In the genomic region with DNA sequence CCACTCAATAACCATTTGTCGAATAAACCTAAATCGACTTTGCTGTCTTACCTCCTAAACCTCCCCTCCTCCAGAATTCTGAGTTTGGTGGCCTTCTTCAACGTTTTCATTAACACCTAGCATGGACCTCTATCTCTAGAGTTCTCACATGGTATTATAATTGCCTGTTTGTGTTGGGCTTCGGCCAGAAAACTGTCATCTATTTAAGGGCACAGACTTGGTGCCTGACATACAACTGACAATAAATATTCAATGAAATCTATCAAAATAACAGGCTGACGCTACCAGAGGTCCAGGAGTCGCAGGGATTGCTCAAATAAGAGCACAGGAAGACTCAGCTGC, we compare ENCODE assay signal across 8 cellular contexts. TPM values are rescaled to one million over a fixed set of nuclear protein-coding genes. Genes with fewer than 3 reads are reported as not detected.
A peak's percentile ranks its signal among the peaks of the same experiment; 100 is the strongest.
DNase-seq lines count a peak whose midpoint lies in the region; ATAC-seq and TF ChIP-seq lines count a peak whose summit lies in the region.

No MANE protein-coding gene starts in this region.

- no peaks in the 10 kb centered on the region for H4K20me1 ChIP-seq in smooth muscle cell (ENCODE audit: low read depth)

- peak overlapping the region; percentile 79 for H3K27ac ChIP-seq in VCaP
- H3K27ac ChIP-seq in smooth muscle cell (ENCODE audit: low read depth) = peak overlapping the region; percentile 72

- H3K4me3 ChIP-seq in smooth muscle cell = peak overlapping the region; percentile 89

- H3K27me3 ChIP-seq in smooth muscle cell (ENCODE audit: low read depth) = no peaks in the 10 kb centered on the region

- TF ChIP-seq CTCF in VCaP (conservative IDR thresholded peaks at IDR 0.05) (no peak), smooth muscle cell (IDR thresholded peaks at IDR 0.05; ENCODE audit: borderline replicate concordance, insufficient read depth, poor library complexity, severe bottlenecking) (no peak)

- peaks cover 9% of the 10 kb centered on the region for H3K4me1 ChIP-seq in smooth muscle cell (ENCODE audit: low read depth)

- DNase-seq in left ventricle myocardium superior = no peak
- DNase-seq in smooth muscle cell (lab: John Stamatoyannopoulos, UW; ENCODE audit: unreplicated experiment) = no peak
- DNase-seq in NCI-H524 (lab: John Stamatoyannopoulos, UW) = no peak
- no peak for DNase-seq in NCI-H1048 (lab: John Stamatoyannopoulos, UW)
- DNase-seq in SKM-1 (lab: John Stamatoyannopoulos, UW; ENCODE audit: unreplicated experiment) = no peak

- intact Hi-C loops in left ventricle myocardium superior (cut with micrococcal nuclease) = no loop called here

- peak overlapping the region; percentile 68 for H3K9ac ChIP-seq in smooth muscle cell (ENCODE audit: low read depth)

- ATAC-seq in GM18517 (IDR thresholded peaks at IDR 0.05; ENCODE audit: unreplicated experiment) = peak; percentile 22
- ATAC-seq in HG02798 (IDR thresholded peaks at IDR 0.05; ENCODE audit: poor library complexity, unreplicated experiment) = peak; percentile 13
- peak; percentile 9 for ATAC-seq in left ventricle myocardium superior

- peaks cover 14% of the 10 kb centered on the region for H3K79me2 ChIP-seq in smooth muscle cell (ENCODE audit: low read depth)

- H3K36me3 ChIP-seq in smooth muscle cell (ENCODE audit: low read depth) = no peaks in the 10 kb centered on the region

- no peaks in the 10 kb centered on the region for H3F3A ChIP-seq in smooth muscle cell (ENCODE audit: low read depth)

- peak overlapping the region; percentile 97 for H2AFZ ChIP-seq in smooth muscle cell (ENCODE audit: low read depth)

- H3K9me3 ChIP-seq in smooth muscle cell (replicated peaks; ENCODE audit: low read depth) = no peaks in the 10 kb centered on the region

- 19% methylated on average over 6 of the region's 6 CpGs for WGBS in smooth muscle cell (ENCODE audit: low lambda C conversion rate)

- H3K4me2 ChIP-seq in smooth muscle cell = peak overlapping the region; percentile 91

RNA-seq across cellular contexts. Expression of gene ALKBH8, which starts 0.7 kb away (rescaled TPM):
- total RNA-seq in left ventricle myocardium superior = 6.8 TPM
- 8.4 and 12.4 TPM in 2 replicates for total RNA-seq in smooth muscle cell
- polyA plus RNA-seq in smooth muscle cell = 2.8 and 3.8 TPM in 2 replicates

RNA-seq across cellular contexts. Expression of gene ELMOD1, which starts 26.1 kb away (rescaled TPM):
- total RNA-seq in left ventricle myocardium superior (0.92 TPM), smooth muscle cell (0.94 and 1.4 TPM in 2 replicates)
- polyA plus RNA-seq in smooth muscle cell = 0.24 TPM in 1 of 2 replicates, not detected in the other
